18 cellular contexts compared by ENCODE assay signal in the genomic region with DNA sequence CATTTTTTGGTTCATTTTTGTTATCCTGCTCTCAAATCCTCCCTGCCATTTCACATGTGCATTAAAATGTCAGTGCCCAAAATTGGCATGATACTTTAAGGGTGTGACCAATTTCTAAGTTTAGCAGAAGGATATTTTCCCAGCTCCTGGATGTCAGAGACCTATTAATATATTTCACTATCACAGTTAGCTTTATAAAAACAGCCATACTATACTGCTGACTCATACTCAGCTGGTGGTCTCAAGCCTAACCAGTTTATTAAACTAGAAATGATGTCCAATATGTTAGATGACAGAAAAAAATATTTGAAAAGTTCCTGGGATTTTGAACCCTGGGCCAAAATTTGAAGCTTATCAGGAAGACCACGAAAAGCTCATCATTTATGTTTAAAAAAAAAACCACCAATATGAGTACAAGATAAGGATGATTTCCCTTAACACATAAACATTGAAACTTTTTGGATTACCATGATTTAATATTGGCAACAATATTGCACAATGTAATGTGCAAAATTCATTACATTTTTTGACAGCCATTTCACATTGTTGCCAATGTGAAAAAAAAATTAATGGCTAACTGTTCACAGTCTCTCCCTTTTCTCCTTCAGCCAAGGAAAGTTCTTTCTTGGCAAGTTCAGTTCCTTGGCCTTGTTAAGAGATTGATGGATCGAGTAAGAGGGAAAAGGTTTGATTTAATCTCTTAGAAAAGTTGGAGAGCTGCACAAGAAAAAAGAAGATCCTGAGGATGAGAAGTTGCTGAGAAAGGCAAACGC.
A peak's percentile ranks its signal among the peaks of the same experiment; 100 is the strongest.
DNase-seq lines count a peak whose midpoint lies in the region; ATAC-seq, FAIRE-seq and TF ChIP-seq lines count a peak whose summit lies in the region.
"Had no signal": no experiment of that assay in that cellular context is flagged by ENCODE, and none has a peak within 500 bp of the region (broad histone marks: within the 10 kb centered on the region; RNA-seq: fewer than 3 reads in every experiment).

No MANE protein-coding gene starts in this region.

- intact Hi-C loops in left ventricle myocardium inferior (cut with micrococcal nuclease), result no loop called here

- no peaks in the 10 kb centered on the region for H3K36me3 ChIP-seq in left ventricle myocardium inferior
- H3K36me3 ChIP-seq in thoracic aorta, result no peaks in the 10 kb centered on the region
- H3K36me3 ChIP-seq: ovary, SJCRH30, stomach had no signal

- in situ Hi-C loops in astrocyte of the spinal cord (cut with HindIII; ENCODE audit: low sequenced_read_pairs), result no loop called here

- no peak overlapping the region for H3K4me3 ChIP-seq in astrocyte of the spinal cord (ENCODE audit: low read depth, low read length)
- no peak overlapping the region for H3K4me3 ChIP-seq in left ventricle myocardium inferior
- peak overlapping the region; percentile 10 for H3K4me3 ChIP-seq in thoracic aorta
- H3K4me3 ChIP-seq: dorsolateral prefrontal cortex, ovary, SJCRH30, stomach had no signal

- H3K27ac ChIP-seq in left ventricle myocardium inferior (replicated peaks) (peak overlapping the region; percentile 52), thoracic aorta (peak overlapping the region; percentile 54 to 55)
- H3K27ac ChIP-seq: dorsolateral prefrontal cortex, ovary, SJCRH30 had no signal

- TF ChIP-seq CTCF in astrocyte of the spinal cord (IDR thresholded peaks at IDR 0.05; ENCODE audit: low read depth, low read length) (no peak), left ventricle myocardium inferior (IDR thresholded peaks at IDR 0.05; ENCODE audit: borderline replicate concordance) (no peak), thoracic aorta (IDR thresholded peaks at IDR 0.05) (no peak)

- H3K9me3 ChIP-seq in left ventricle myocardium inferior (replicated peaks) (peaks cover 27% of the 10 kb centered on the region), thoracic aorta (peaks cover 7% of the 10 kb centered on the region)
- H3K9me3 ChIP-seq: ovary had no signal

- peak; percentile 7 for DNase-seq in HTR-8/SVneo (ENCODE audit: insufficient read length, low spot score)
- DNase-seq in astrocyte of the spinal cord (ENCODE audit: low read depth, low spot score), result peak; percentile 76
- no peak for DNase-seq in left ventricle myocardium inferior
- DNase-seq in thoracic aorta (ENCODE audit: low spot score), result no peak
- DNase-seq in activated CD4-positive, alpha-beta T cell treated with anti-CD3 and anti-CD28 coated beads, Interleukin-2, amount 50 U/mL, for 1 hour, result no peak
- DNase-seq in stimulated activated naive CD4-positive, alpha-beta T cell treated with Interleukin-2 at 50 U/mL for 16 hours (lab: John Stamatoyannopoulos, UW), result no peak
- DNase-seq: activated gamma-delta T cell treated with Interleukin-2 at 50 U/mL for 16 hours, anterior cingulate cortex, dorsolateral prefrontal cortex, HFFc6, NCI-H2029 treated with DMSO at 0.1 percent for 48 hours, NCI-H526 treated with DMSO at 0.1 percent for 48 hours, ovary, SJCRH30, stomach had no signal

- no peak for FAIRE-seq in HTR-8/SVneo (lab: Jason Lieb, UNC)
- FAIRE-seq: D721Med had no signal

- ATAC-seq in thoracic aorta (ENCODE audit: insufficient number of reproducible peaks, low FRiP score, low read depth) (no peak), HG03457 (IDR thresholded peaks at IDR 0.05; ENCODE audit: unreplicated experiment) (no peak)
- ATAC-seq: activated CD4-positive, CD25-positive, alpha-beta regulatory T cell treated with anti-CD3 and anti-CD28 coated beads, Interleukin-2, amount 50 U/mL, for 24 hours had no signal

- H3K27me3 ChIP-seq in left ventricle myocardium inferior (ENCODE audit: low read depth) (no peaks in the 10 kb centered on the region), thoracic aorta (replicated peaks; ENCODE audit: insufficient read depth) (no peaks in the 10 kb centered on the region)
- H3K27me3 ChIP-seq: dorsolateral prefrontal cortex, ovary, SJCRH30, stomach had no signal

- H3K4me1 ChIP-seq in left ventricle myocardium inferior (peaks cover 16% of the 10 kb centered on the region), thoracic aorta (ENCODE audit: control insufficient read depth in 1 of 2, low read depth in 2 of 2) (peaks cover 9 to 18% of the 10 kb centered on the region in 2 donors)
- H3K4me1 ChIP-seq: SJCRH30 had no signal

Comparison
In these comparisons a context has a peak if more than half of its experiments do, and no peak if none do; other contexts are left out.
1. DNase-seq: peak in HTR-8/SVneo (single experiment) and astrocyte of the spinal cord (single experiment); none in left ventricle myocardium inferior (single experiment), thoracic aorta (single experiment), activated CD4-positive, alpha-beta T cell treated with anti-CD3 and anti-CD28 coated beads, Interleukin-2, amount 50 U/mL, for 1 hour (single experiment) and stimulated activated naive CD4-positive, alpha-beta T cell treated with Interleukin-2 at 50 U/mL for 16 hours (single experiment).